8 cellular contexts compared by ENCODE assay signal in genomic region chr9:101458955-101459631, GRCh38. TPM values are rescaled to one million over a fixed set of nuclear protein-coding genes. Genes with fewer than 3 reads are reported as not detected.
A peak's percentile ranks its signal among the peaks of the same experiment; 100 is the strongest.
DNase-seq lines count a peak whose midpoint lies in the region; ATAC-seq, FAIRE-seq and TF ChIP-seq lines count a peak whose summit lies in the region.

No MANE protein-coding gene starts in this region.

- H3K36me3 ChIP-seq in BE2C (no peaks in the 10 kb centered on the region), SK-N-MC (ENCODE audit: insufficient read depth, low read length) (no peaks in the 10 kb centered on the region)

- FAIRE-seq in GM18507 (lab: Jason Lieb, UNC) = peak; percentile 33

- no peaks in the 10 kb centered on the region for H3K4me1 ChIP-seq in BE2C

- H3K27me3 ChIP-seq in BE2C = no peaks in the 10 kb centered on the region

- peak; percentile 93 for TF ChIP-seq CTCF in BE2C (IDR thresholded peaks at IDR 0.05; ENCODE audit: low read depth, low read length)

- ATAC-seq in HG02870 (IDR thresholded peaks at IDR 0.05; ENCODE audit: unreplicated experiment) = peak; percentile 92

- DNase-seq in BE2C = peak; percentile 36
- DNase-seq in GM18507 (ENCODE audit: extremely low spot score, insufficient read length, low read depth) = peak; percentile 9
- peak; percentile 50 for DNase-seq in NCI-H1105 (lab: John Stamatoyannopoulos, UW)
- peak; percentile 37 for DNase-seq in SK-N-MC (ENCODE audit: low read depth, low spot score)
- peak; percentile 52 for DNase-seq in epidermal melanocyte (ENCODE audit: insufficient read length, low spot score)
- DNase-seq in midbrain (lab: John Stamatoyannopoulos, UW) = peak; percentile 77
- DNase-seq in NCI-H187 treated with DMSO at 0.1 percent for 48 hours (lab: John Stamatoyannopoulos, UW) = no peak

- H3K9ac ChIP-seq in SK-N-MC (ENCODE audit: insufficient read length) = no peak overlapping the region

- H3K4me3 ChIP-seq in BE2C (ENCODE audit: low read depth, low read length) = no peak overlapping the region
- no peak overlapping the region for H3K4me3 ChIP-seq in SK-N-MC

- no peak overlapping the region for H3K27ac ChIP-seq in SK-N-MC

- H3K9me3 ChIP-seq in BE2C (no peaks in the 10 kb centered on the region), SK-N-MC (ENCODE audit: low read depth, low read length) (no peaks in the 10 kb centered on the region)

RNA-seq across cellular contexts. Expression of gene ALDOB, which starts 23.5 kb away (rescaled TPM):
- 0.57 TPM for polyA plus RNA-seq in BE2C (2012; ENCODE audit: insufficient read depth, insufficient read length, low read depth)
